Comparison of ENCODE assay signal across 8 cellular contexts in the genomic region with DNA sequence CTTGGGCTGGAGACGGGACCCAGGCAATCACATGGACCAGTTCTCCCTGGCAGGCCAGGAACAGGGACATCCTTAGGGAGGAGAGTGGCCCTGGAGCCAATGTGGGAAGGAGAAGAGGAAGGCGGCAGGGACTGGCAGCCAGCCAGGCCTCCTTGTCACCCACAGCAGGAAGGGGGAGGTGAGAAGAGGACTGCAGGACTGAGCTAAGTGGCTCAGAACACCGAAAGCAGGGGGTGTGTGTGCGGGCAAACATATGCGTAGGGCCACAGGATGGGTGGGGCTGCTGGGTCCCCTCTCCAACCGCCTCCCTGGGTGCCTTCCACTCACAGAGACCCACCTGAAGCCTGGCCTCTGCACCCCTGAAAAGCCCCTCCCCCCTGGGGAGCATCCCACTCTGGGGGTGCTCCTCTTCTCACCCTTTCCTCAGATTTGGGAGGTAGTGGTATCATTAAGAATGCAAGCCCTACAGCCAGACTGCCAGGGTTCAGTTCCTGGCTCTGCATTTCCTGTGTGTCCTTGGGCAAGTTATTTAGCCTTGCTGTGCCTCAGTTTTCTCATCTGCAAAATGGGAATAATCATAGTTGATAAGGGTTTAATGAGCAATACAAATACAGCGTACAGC. TPM values are rescaled to one million over a fixed set of nuclear protein-coding genes. Genes with fewer than 3 reads are reported as not detected.
A peak's percentile ranks its signal among the peaks of the same experiment; 100 is the strongest.
DNase-seq lines count a peak whose midpoint lies in the region; ATAC-seq and TF ChIP-seq lines count a peak whose summit lies in the region.

No MANE protein-coding gene starts in this region.

- H3K27ac Mint-ChIP-seq in GM23338: no peak overlapping the region; the same call in 1 of the 2 replicates

- TF ChIP-seq EP300 in SK-N-SH (IDR thresholded peaks at IDR 0.05; ENCODE audit: borderline replicate concordance in 1 of 2, low read depth in 1 of 2, low read length in 1 of 2): no peak

- H3F3A ChIP-seq in PC-9 (ENCODE audit: insufficient read depth, low read depth): peaks cover 27% of the 10 kb centered on the region
- no peaks in the 10 kb centered on the region for H3F3A ChIP-seq in SK-N-SH (replicated peaks; ENCODE audit: insufficient read depth)
- no peaks in the 10 kb centered on the region for H3F3A ChIP-seq in GM23338 (replicated peaks; ENCODE audit: low read depth)

- H4K20me1 ChIP-seq in PC-9 (ENCODE audit: insufficient read depth) (no peaks in the 10 kb centered on the region), SK-N-SH (ENCODE audit: insufficient read depth) (no peaks in the 10 kb centered on the region), GM23338 (replicated peaks; ENCODE audit: insufficient read depth) (no peaks in the 10 kb centered on the region)

- H3K4me1 ChIP-seq in PC-9 (replicated peaks; ENCODE audit: insufficient read depth) (peaks cover 34% of the 10 kb centered on the region), SK-N-SH (ENCODE audit: control insufficient read depth in 1 of 2, insufficient read depth in 2 of 2, low read depth in 1 of 2, low read length in 1 of 2) (peaks cover 0 to 2% of the 10 kb centered on the region in 2 experiments; a peak in 1 of 4 replicates), GM23338 (ENCODE audit: insufficient read depth) (0 out of 2 replicates have a peak, but pooled peaks cover 5% of the 10 kb centered on the region)

- CTCF ChIA-PET in PC-9 (lab: Charles Lee) (no interaction called here), SK-N-SH (lab: Yijun Ruan, JAX) (interaction anchor here (1.9 to 15.8 kb wide), 5 partner anchors 23 to 54 kb away, joined by 5 to 279 read pairs (median 8); a partner anchor contains a TSS)

- no TSS peak for BruUV-seq in PC-9 (replicated peaks; lab: Mats Ljungman, UMichigan)

- H2AFZ ChIP-seq in PC-9 (no peak overlapping the region), SK-N-SH (ENCODE audit: low read depth) (no peak overlapping the region), GM23338 (no peak overlapping the region)

- H3K27me3 ChIP-seq in PC-9 (ENCODE audit: insufficient read depth, low read depth) (no peaks in the 10 kb centered on the region), SK-N-SH (ENCODE audit: insufficient read depth) (no peaks in the 10 kb centered on the region), GM23338 (ENCODE audit: insufficient read depth) (no peaks in the 10 kb centered on the region)

- H3K4me1 Mint-ChIP-seq in GM23338: peaks cover 30% of the 10 kb centered on the region

- H3K9ac ChIP-seq in SK-N-SH: no peak overlapping the region

- H3K79me2 ChIP-seq in PC-9 (ENCODE audit: low read depth) (no peaks in the 10 kb centered on the region), SK-N-SH (ENCODE audit: insufficient read depth) (no peaks in the 10 kb centered on the region), GM23338 (replicated peaks; ENCODE audit: insufficient read depth) (no peaks in the 10 kb centered on the region)

- H3K4me3 ChIP-seq in PC-9: no peak overlapping the region
- H3K4me3 ChIP-seq in SK-N-SH (ENCODE audit: low read depth in 2 of 2, low read length in 1 of 2): no peak overlapping the region
- H3K4me3 ChIP-seq in GM23338: no peak overlapping the region

- 86% methylated on average over 4 of the region's 7 CpGs for WGBS in SK-N-SH (ENCODE audit: low lambda C conversion rate)

- intact Hi-C loops in PC-9 (cut with micrococcal nuclease; ENCODE audit: unreplicated experiment): loop anchor here (5.0 kb wide), 1 partner anchor 61 kb away; a partner anchor contains a TSS

- H3K4me3 Mint-ChIP-seq in GM23338: no peak overlapping the region

- H3K36me3 ChIP-seq in PC-9 (ENCODE audit: low read depth) (no peaks in the 10 kb centered on the region), SK-N-SH (replicated peaks in 1 of 2; ENCODE audit: control insufficient read depth in 1 of 2, insufficient read depth in 2 of 2, low read length in 1 of 2) (no peaks in the 10 kb centered on the region), GM23338 (ENCODE audit: insufficient read depth) (no peaks in the 10 kb centered on the region)

- peaks cover 16% of the 10 kb centered on the region; the same call in 2 of the 3 replicates for H3K36me3 Mint-ChIP-seq in GM23338 (ENCODE audit: low read depth)

- H3K9me3 Mint-ChIP-seq in GM23338: no peaks in the 10 kb centered on the region

- TF ChIP-seq CTCF in PC-9 (conservative IDR thresholded peaks at IDR 0.05): no peak
- TF ChIP-seq CTCF in SK-N-SH (IDR thresholded peaks at IDR 0.05): no peak
- TF ChIP-seq CTCF in GM23338 (conservative IDR thresholded peaks at IDR 0.05; ENCODE audit: low read depth in 2 of 2): no peak

- POLR2A ChIA-PET in PC-9 (lab: Charles Lee; ENCODE audit: unreplicated experiment) (no interaction called here), SK-N-SH (lab: Yijun Ruan, JAX) (interaction anchor here (0.8 kb wide), 1 partner anchor 12 kb away, joined by 4 read pairs; a partner anchor contains a TSS)

- H3K9me2 ChIP-seq in PC-9 (ENCODE audit: insufficient read depth): no peaks in the 10 kb centered on the region
- no peaks in the 10 kb centered on the region for H3K9me2 ChIP-seq in SK-N-SH
- no peaks in the 10 kb centered on the region for H3K9me2 ChIP-seq in GM23338 (ENCODE audit: insufficient read depth)

- DNase-seq in Ammon's horn (ENCODE audit: low spot score) (peak; percentile 54), PC-9 (peak in 1 of 2 experiments; percentile 58), renal cortical epithelial cell (ENCODE audit: low read depth) (peak; percentile 66), SK-N-SH (no peak), GM23338 (ENCODE audit: low spot score) (no peak), LoVo (ENCODE audit: low spot score) (no peak)
- peak; percentile 59 for DNase-seq in central memory CD4-positive, alpha-beta T cell

- H3K27ac ChIP-seq in PC-9 (peak overlapping the region; percentile 65), SK-N-SH (ENCODE audit: low read depth in 2 of 2, low read length in 1 of 2) (no peak overlapping the region), GM23338 (ENCODE audit: low read depth) (no peak overlapping the region)

- H3K27me3 Mint-ChIP-seq in GM23338 (ENCODE audit: insufficient read depth, low read depth, poor library complexity): peaks cover 27% of the 10 kb centered on the region

- H3K9me3 ChIP-seq in PC-9 (ENCODE audit: insufficient read depth, low read depth) (no peaks in the 10 kb centered on the region), SK-N-SH (no peaks in the 10 kb centered on the region)

- H3K4me2 ChIP-seq in PC-9: peak overlapping the region; percentile 69
- H3K4me2 ChIP-seq in SK-N-SH: no peak overlapping the region
- no peak overlapping the region for H3K4me2 ChIP-seq in GM23338

- peak; percentile 52 for ATAC-seq in GM19463 (IDR thresholded peaks at IDR 0.05; ENCODE audit: unreplicated experiment)
- ATAC-seq in GM23338: no peak

- TF ChIP-seq RAD21 in SK-N-SH (IDR thresholded peaks at IDR 0.05; ENCODE audit: low read length): no peak

TF ChIP-seq in GM23338, 12 proteins besides CTCF, POLR2A, EP300 and RAD21 (continues in another document):
- TF ChIP-seq POLR2AphosphoS5 (IDR thresholded peaks at IDR 0.05; ENCODE audit: low read depth): no peak
- TF ChIP-seq ZNF331 (CRISPR knock-in tag; IDR thresholded peaks at IDR 0.05; ENCODE audit: low read depth): no peak
- no peak for TF ChIP-seq EZH2 (IDR thresholded peaks at IDR 0.05; ENCODE audit: low read depth, unreplicated experiment)
- no peak for TF ChIP-seq NANOG (IDR thresholded peaks at IDR 0.05; ENCODE audit: borderline replicate concordance)

RNA-seq across cellular contexts. Expression of a gene that starts 8.1 kb away (rescaled TPM):
- total RNA-seq in PC-9 (2021) (0.75 and 1.1 TPM in 2 replicates), renal cortical epithelial cell (0.25 TPM in 1 of 2 replicates, not detected in the other)
- polyA plus RNA-seq in SK-N-SH (2012; rRNA removed) (0.05 and 0.07 TPM in 2 replicates), GM23338 (2016; fragmentation: Nextera tagmentation; extraction: Ambion mirVana) (2.5 and 4.4 TPM in 2 replicates)
- 0.03 and 0.07 TPM in 2 replicates for polyA plus RNA-seq in SK-N-SH (2012; cell fraction: cytosol; rRNA removed)
- 0.07 and 0.21 TPM in 2 replicates for polyA plus RNA-seq in SK-N-SH (2012; cell fraction: nucleus; rRNA removed)
- 1.9 and 2.3 TPM in 2 replicates for total RNA-seq in GM23338 (2014; rRNA removed; shearing (Covaris generic))

RNA-seq across cellular contexts. Expression of a gene that starts 11.2 kb away (rescaled TPM):
- total RNA-seq in PC-9 (2021): 1.2 and 1.6 TPM in 2 replicates
- total RNA-seq in renal cortical epithelial cell: 0.25 TPM in 1 of 2 replicates, not detected in the other
- polyA plus RNA-seq in SK-N-SH (2012; rRNA removed): 0.43 and 0.67 TPM in 2 replicates
- 0.08 and 0.13 TPM in 2 replicates for polyA plus RNA-seq in SK-N-SH (2012; cell fraction: cytosol; rRNA removed)
- polyA plus RNA-seq in SK-N-SH (2012; cell fraction: nucleus; rRNA removed): 3.6 and 4.0 TPM in 2 replicates
- total RNA-seq in GM23338 (2014; rRNA removed; shearing (Covaris generic)): 0.74 and 2.1 TPM in 2 replicates
- polyA plus RNA-seq in GM23338 (2016; fragmentation: Nextera tagmentation; extraction: Ambion mirVana): 0.61 and 0.80 TPM in 2 replicates

RNA-seq across cellular contexts. Expression of a gene that starts 11.5 kb away (rescaled TPM):
- total RNA-seq in PC-9 (2021) (15.0 and 16.2 TPM in 2 replicates), renal cortical epithelial cell (6.6 and 21.8 TPM in 2 replicates)
- polyA plus RNA-seq in SK-N-SH (2012; rRNA removed) (20.9 and 25.8 TPM in 2 replicates), GM23338 (2016; fragmentation: Nextera tagmentation; extraction: Ambion mirVana) (7.0 and 8.2 TPM in 2 replicates)
- polyA plus RNA-seq in SK-N-SH (2012; cell fraction: cytosol; rRNA removed): 8.3 and 12.5 TPM in 2 replicates
- 83.8 and 86.4 TPM in 2 replicates for polyA plus RNA-seq in SK-N-SH (2012; cell fraction: nucleus; rRNA removed)
- total RNA-seq in GM23338 (2014; rRNA removed; shearing (Covaris generic)): 10.7 and 12.8 TPM in 2 replicates

RNA-seq across cellular contexts. Expression of a gene that starts 23.6 kb away (rescaled TPM):
- total RNA-seq in PC-9 (2021): 87.2 and 90.6 TPM in 2 replicates
- total RNA-seq in renal cortical epithelial cell: 28.5 and 121 TPM in 2 replicates
- 1.9 and 2.6 TPM in 2 replicates for polyA plus RNA-seq in SK-N-SH (2012; rRNA removed)
- 1.0 and 1.2 TPM in 2 replicates for polyA plus RNA-seq in SK-N-SH (2012; cell fraction: cytosol; rRNA removed)
- 5.7 and 9.7 TPM in 2 replicates for polyA plus RNA-seq in SK-N-SH (2012; cell fraction: nucleus; rRNA removed)
- 193 and 196 TPM in 2 replicates for total RNA-seq in GM23338 (2014; rRNA removed; shearing (Covaris generic))
- polyA plus RNA-seq in GM23338 (2016; fragmentation: Nextera tagmentation; extraction: Ambion mirVana): 44.9 and 46.2 TPM in 2 replicates

RNA-seq across cellular contexts. Expression of a gene that starts 39.4 kb away (rescaled TPM):
- total RNA-seq in PC-9 (2021): 47.7 and 55.9 TPM in 2 replicates
- total RNA-seq in renal cortical epithelial cell: 22.4 and 31.9 TPM in 2 replicates
- 76.8 and 78.0 TPM in 2 replicates for polyA plus RNA-seq in SK-N-SH (2012; rRNA removed)
- polyA plus RNA-seq in SK-N-SH (2012; cell fraction: cytosol; rRNA removed): 32.5 and 44.3 TPM in 2 replicates
- 330 and 615 TPM in 2 replicates for polyA plus RNA-seq in SK-N-SH (2012; cell fraction: nucleus; rRNA removed)
- total RNA-seq in GM23338 (2014; rRNA removed; shearing (Covaris generic)): 39.7 and 53.3 TPM in 2 replicates
- 26.4 and 31.5 TPM in 2 replicates for polyA plus RNA-seq in GM23338 (2016; fragmentation: Nextera tagmentation; extraction: Ambion mirVana)

Comparison
In these comparisons a context has a peak if more than half of its experiments do, and no peak if none do; other contexts are left out.
1. DNase-seq: peak in Ammon's horn (single experiment), central memory CD4-positive, alpha-beta T cell (single experiment) and renal cortical epithelial cell (single experiment); none in SK-N-SH (single experiment), GM23338 (single experiment) and LoVo (single experiment).